ENCODE assay signal across 9 cellular contexts in genomic region chr1:8889925-8890785, GRCh38. TPM values are rescaled to one million over a fixed set of nuclear protein-coding genes. Genes with fewer than 3 reads are reported as not detected.
DNase-seq lines count a peak whose midpoint lies in the region; ATAC-seq and TF ChIP-seq lines count a peak whose summit lies in the region.
"Had no signal": no experiment of that assay in that cellular context is flagged by ENCODE, and none has a peak within 500 bp of the region (broad histone marks: within the 10 kb centered on the region; RNA-seq: fewer than 3 reads in every experiment).

No MANE protein-coding gene starts in this region.

- no peak overlapping the region for H3K27ac Mint-ChIP-seq in GM23338

- no peak for DNase-seq in GM23338 (ENCODE audit: low spot score)
- DNase-seq in SW 1271 (lab: John Stamatoyannopoulos, UW) = peak; percentile 35 to 77
- peak; percentile 48 to 92 (median 78) for DNase-seq in head of caudate nucleus
- no peak for DNase-seq in stimulated activated CD4-positive, alpha-beta T cell treated with anti-CD3 and anti-CD28 coated beads, Interleukin-15, amount 100 ng/mL, for 24 hours

- no peak overlapping the region for H3K9ac ChIP-seq in rectal smooth muscle tissue (ENCODE audit: low read length)

- no peak overlapping the region for H3K4me3 Mint-ChIP-seq in GM23338

- H3K36me3 ChIP-seq in GM23338 (ENCODE audit: insufficient read depth) (no peaks in the 10 kb centered on the region), rectal smooth muscle tissue (ENCODE audit: control insufficient read depth, insufficient read depth, low read length) (no peaks in the 10 kb centered on the region)

- H3K9me2 ChIP-seq in GM23338 (ENCODE audit: insufficient read depth) = no peaks in the 10 kb centered on the region

- no peaks in the 10 kb centered on the region for H3F3A ChIP-seq in GM23338 (replicated peaks; ENCODE audit: low read depth)

- H3K4me2 ChIP-seq in GM23338 = no peak overlapping the region

- peaks cover 3% of the 10 kb centered on the region; the same call in 1 of the 3 replicates for H3K4me1 Mint-ChIP-seq in GM23338

- no peak overlapping the region for H3K27ac ChIP-seq in GM23338 (ENCODE audit: low read depth)
- peak overlapping the region; percentile 74 for H3K27ac ChIP-seq in rectal smooth muscle tissue (ENCODE audit: low read depth, low read length)

- H3K79me2 ChIP-seq in GM23338 (replicated peaks; ENCODE audit: insufficient read depth) = no peaks in the 10 kb centered on the region

- H3K27me3 Mint-ChIP-seq in GM23338 (ENCODE audit: insufficient read depth, low read depth, poor library complexity) = peaks cover 6% of the 10 kb centered on the region

- H3K4me1 ChIP-seq in GM23338 (ENCODE audit: insufficient read depth) (no peaks in the 10 kb centered on the region), rectal smooth muscle tissue (ENCODE audit: control insufficient read depth, insufficient read depth, low read length) (peaks cover 7% of the 10 kb centered on the region)

- no peak overlapping the region for H2AFZ ChIP-seq in GM23338

- H4K20me1 ChIP-seq in GM23338 (replicated peaks; ENCODE audit: insufficient read depth) = no peaks in the 10 kb centered on the region

- H3K9me3 Mint-ChIP-seq in GM23338 = no peaks in the 10 kb centered on the region

- intact Hi-C loops in head of caudate nucleus (cut with DNase I) = no loop called here

- no peak for TF ChIP-seq CTCF in GM23338 (conservative IDR thresholded peaks at IDR 0.05; ENCODE audit: low read depth in 2 of 2)

- H3K27me3 ChIP-seq in GM23338 (ENCODE audit: insufficient read depth) = no peaks in the 10 kb centered on the region
- no peaks in the 10 kb centered on the region for H3K27me3 ChIP-seq in rectal smooth muscle tissue (ENCODE audit: control insufficient read depth, insufficient read depth, low read length)

- no peaks in the 10 kb centered on the region for H3K36me3 Mint-ChIP-seq in GM23338 (ENCODE audit: low read depth)

- ATAC-seq in GM23338 = peak; percentile 35; the same call in 2 of the 3 replicates
- ATAC-seq in GM21381 (IDR thresholded peaks at IDR 0.05; ENCODE audit: unreplicated experiment) = no peak
- no peak for ATAC-seq in HG03108 (IDR thresholded peaks at IDR 0.05; ENCODE audit: unreplicated experiment)
- no peak for ATAC-seq in GM21786 (IDR thresholded peaks at IDR 0.05; ENCODE audit: unreplicated experiment)

- H3K4me3 ChIP-seq in GM23338 (no peak overlapping the region), rectal smooth muscle tissue (ENCODE audit: low read length) (no peak overlapping the region)

TF ChIP-seq in GM23338, 12 proteins besides CTCF, POLR2A, EP300 and RAD21:
- no peak for TF ChIP-seq EZH2phosphoT487 (IDR thresholded peaks at IDR 0.05; ENCODE audit: unreplicated experiment)
- no peak for TF ChIP-seq JUNB (IDR thresholded peaks at IDR 0.05; ENCODE audit: unreplicated experiment)
- TF ChIP-seq, protein P1, sequence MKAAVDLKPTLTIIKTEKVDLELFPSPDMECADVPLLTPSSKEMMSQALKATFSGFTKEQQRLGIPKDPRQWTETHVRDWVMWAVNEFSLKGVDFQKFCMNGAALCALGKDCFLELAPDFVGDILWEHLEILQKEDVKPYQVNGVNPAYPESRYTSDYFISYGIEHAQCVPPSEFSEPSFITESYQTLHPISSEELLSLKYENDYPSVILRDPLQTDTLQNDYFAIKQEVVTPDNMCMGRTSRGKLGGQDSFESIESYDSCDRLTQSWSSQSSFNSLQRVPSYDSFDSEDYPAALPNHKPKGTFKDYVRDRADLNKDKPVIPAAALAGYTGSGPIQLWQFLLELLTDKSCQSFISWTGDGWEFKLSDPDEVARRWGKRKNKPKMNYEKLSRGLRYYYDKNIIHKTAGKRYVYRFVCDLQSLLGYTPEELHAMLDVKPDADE (IDR thresholded peaks at IDR 0.05) = no peak
- no peak for TF ChIP-seq POLR2AphosphoS5 (IDR thresholded peaks at IDR 0.05; ENCODE audit: low read depth)
- no peak for TF ChIP-seq NANOG (IDR thresholded peaks at IDR 0.05; ENCODE audit: borderline replicate concordance)
- TF ChIP-seq ZNF114 (CRISPR knock-in tag; IDR thresholded peaks at IDR 0.05) = no peak
- TF ChIP-seq, protein P2, sequence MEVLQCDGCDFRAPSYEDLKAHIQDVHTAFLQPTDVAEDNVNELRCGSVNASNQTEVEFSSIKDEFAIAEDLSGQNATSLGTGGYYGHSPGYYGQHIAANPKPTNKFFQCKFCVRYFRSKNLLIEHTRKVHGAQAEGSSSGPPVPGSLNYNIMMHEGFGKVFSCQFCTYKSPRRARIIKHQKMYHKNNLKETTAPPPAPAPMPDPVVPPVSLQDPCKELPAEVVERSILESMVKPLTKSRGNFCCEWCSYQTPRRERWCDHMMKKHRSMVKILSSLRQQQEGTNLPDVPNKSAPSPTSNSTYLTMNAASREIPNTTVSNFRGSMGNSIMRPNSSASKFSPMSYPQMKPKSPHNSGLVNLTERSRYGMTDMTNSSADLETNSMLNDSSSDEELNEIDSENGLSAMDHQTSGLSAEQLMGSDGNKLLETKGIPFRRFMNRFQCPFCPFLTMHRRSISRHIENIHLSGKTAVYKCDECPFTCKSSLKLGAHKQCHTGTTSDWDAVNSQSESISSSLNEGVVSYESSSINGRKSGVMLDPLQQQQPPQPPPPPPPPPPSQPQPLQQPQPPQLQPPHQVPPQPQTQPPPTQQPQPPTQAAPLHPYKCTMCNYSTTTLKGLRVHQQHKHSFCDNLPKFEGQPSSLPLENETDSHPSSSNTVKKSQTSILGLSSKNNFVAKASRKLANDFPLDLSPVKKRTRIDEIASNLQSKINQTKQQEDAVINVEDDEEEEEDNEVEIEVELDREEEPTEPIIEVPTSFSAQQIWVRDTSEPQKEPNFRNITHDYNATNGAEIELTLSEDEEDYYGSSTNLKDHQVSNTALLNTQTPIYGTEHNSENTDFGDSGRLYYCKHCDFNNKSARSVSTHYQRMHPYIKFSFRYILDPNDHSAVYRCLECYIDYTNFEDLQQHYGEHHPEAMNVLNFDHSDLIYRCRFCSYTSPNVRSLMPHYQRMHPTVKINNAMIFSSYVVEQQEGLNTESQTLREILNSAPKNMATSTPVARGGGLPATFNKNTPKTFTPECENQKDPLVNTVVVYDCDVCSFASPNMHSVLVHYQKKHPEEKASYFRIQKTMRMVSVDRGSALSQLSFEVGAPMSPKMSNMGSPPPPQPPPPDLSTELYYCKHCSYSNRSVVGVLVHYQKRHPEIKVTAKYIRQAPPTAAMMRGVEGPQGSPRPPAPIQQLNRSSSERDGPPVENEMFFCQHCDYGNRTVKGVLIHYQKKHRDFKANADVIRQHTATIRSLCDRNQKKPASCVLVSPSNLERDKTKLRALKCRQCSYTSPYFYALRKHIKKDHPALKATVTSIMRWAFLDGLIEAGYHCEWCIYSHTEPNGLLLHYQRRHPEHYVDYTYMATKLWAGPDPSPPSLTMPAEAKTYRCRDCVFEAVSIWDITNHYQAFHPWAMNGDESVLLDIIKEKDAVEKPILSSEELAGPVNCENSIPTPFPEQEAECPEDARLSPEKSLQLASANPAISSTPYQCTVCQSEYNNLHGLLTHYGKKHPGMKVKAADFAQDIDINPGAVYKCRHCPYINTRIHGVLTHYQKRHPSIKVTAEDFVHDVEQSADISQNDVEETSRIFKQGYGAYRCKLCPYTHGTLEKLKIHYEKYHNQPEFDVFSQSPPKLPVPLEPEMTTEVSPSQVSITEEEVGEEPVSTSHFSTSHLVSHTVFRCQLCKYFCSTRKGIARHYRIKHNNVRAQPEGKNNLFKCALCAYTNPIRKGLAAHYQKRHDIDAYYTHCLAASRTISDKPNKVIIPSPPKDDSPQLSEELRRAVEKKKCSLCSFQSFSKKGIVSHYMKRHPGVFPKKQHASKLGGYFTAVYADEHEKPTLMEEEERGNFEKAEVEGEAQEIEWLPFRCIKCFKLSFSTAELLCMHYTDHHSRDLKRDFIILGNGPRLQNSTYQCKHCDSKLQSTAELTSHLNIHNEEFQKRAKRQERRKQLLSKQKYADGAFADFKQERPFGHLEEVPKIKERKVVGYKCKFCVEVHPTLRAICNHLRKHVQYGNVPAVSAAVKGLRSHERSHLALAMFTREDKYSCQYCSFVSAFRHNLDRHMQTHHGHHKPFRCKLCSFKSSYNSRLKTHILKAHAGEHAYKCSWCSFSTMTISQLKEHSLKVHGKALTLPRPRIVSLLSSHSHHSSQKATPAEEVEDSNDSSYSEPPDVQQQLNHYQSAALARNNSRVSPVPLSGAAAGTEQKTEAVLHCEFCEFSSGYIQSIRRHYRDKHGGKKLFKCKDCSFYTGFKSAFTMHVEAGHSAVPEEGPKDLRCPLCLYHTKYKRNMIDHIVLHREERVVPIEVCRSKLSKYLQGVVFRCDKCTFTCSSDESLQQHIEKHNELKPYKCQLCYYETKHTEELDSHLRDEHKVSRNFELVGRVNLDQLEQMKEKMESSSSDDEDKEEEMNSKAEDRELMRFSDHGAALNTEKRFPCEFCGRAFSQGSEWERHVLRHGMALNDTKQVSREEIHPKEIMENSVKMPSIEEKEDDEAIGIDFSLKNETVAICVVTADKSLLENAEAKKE (CRISPR knock-in tag; IDR thresholded peaks at IDR 0.05) = no peak

RNA-seq across cellular contexts. Expression of gene ENO1, which starts 11.7 kb away (rescaled TPM):
- 1,517 and 1,831 TPM in 2 replicates for total RNA-seq in GM23338 (2014; rRNA removed; shearing (Covaris generic))
- 882 and 910 TPM in 2 replicates for polyA plus RNA-seq in GM23338 (2016; fragmentation: Nextera tagmentation; extraction: Ambion mirVana)

RNA-seq across cellular contexts. Expression of gene CA6, which starts 55.5 kb away (rescaled TPM):
- not detected in 2 replicates for total RNA-seq in GM23338 (2014; rRNA removed; shearing (Covaris generic))
- not detected in 2 replicates for polyA plus RNA-seq in GM23338 (2016; fragmentation: Nextera tagmentation; extraction: Ambion mirVana)
- total RNA-seq: glomerular endothelial cell had no signal

Comparison
In these comparisons a context has a peak if more than half of its experiments do, and no peak if none do; other contexts are left out.
1. DNase-seq: peak in SW 1271 (2 of 2) and head of caudate nucleus (42 of 42); none in GM23338 (single experiment) and stimulated activated CD4-positive, alpha-beta T cell treated with anti-CD3 and anti-CD28 coated beads, Interleukin-15, amount 100 ng/mL, for 24 hours (single experiment).